8 cellular contexts compared by ENCODE assay signal in the genomic region with DNA sequence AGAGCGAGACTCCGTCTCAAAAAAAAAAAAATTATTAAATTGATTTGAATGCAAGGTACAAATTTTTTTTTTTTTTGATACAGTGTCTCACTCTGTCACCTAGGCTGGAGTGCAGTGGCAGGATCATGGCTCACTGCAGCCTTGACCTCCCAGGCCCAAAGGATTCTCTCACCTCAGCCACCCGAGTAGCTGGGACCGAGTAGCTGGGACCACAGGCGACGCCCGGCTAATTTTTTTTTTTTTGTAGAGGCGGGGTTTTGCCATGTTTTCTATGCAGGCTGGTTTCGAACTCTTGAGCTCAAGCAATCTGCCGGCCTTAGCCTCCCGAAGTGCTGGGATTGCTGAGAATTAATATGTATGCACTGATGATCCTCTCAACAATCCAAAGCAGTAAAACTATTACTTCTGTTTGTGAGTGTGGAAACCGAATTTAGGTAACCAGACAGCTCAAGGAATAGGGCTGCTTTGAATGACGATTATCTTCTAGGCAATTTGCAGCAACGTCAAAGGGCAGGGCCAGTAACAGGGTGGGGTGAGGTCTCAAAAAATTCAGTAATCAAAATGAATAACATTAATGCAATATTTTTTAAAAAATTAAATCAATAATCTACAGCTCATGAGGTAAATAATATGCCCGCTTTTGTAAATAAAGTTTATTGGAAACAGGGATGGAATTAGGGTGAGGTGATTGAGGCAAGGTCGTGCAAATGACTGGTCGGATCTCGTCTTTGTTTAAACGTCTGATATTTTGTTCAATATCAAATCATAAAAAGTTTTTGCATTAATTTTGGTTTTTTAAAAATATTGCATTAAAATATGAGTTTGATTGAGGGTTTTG. TPM values are rescaled to one million over a fixed set of nuclear protein-coding genes. Genes with fewer than 3 reads are reported as not detected.
A peak's percentile ranks its signal among the peaks of the same experiment; 100 is the strongest.
DNase-seq lines count a peak whose midpoint lies in the region; ATAC-seq and TF ChIP-seq lines count a peak whose summit lies in the region.

No MANE protein-coding gene starts in this region.

- intact Hi-C loops in transverse colon (cut with DNase I; ENCODE audit: low total_unique reads), result no loop called here

- CTCF ChIA-PET in HEK293 (lab: Yijun Ruan, JAX), result interaction anchor here (0.6 to 4.5 kb wide), 7 partner anchors 12 to 204 kb away, joined by 3 to 21 read pairs (median 6); no protein-coding TSS in a partner anchor

- no peak for ATAC-seq in HG02678 (IDR thresholded peaks at IDR 0.05; ENCODE audit: unreplicated experiment)

- TF ChIP-seq CTCF in AG09309 (IDR thresholded peaks at IDR 0.05; ENCODE audit: control insufficient read depth, insufficient read depth, low read depth, low read length, missing control alignments) (no peak), HEK293 (tag by site-specific recombination; IDR thresholded peaks at IDR 0.05) (no peak), transverse colon (IDR thresholded peaks at IDR 0.05) (no peak)

- H3K4me1 ChIP-seq in HEK293 (ENCODE audit: control insufficient read depth, insufficient read depth, low read length), result no peaks in the 10 kb centered on the region
- H3K4me1 ChIP-seq in adipocyte (ENCODE audit: control insufficient read depth, insufficient read depth, low read length), result peaks cover 6% of the 10 kb centered on the region
- H3K4me1 ChIP-seq in transverse colon, result peaks cover 0 to 6% (median 1%) of the 10 kb centered on the region in 4 donors

- H3K4me3 ChIP-seq in AG09309 (ENCODE audit: control insufficient read depth, low read depth, low read length) (peak overlapping the region; percentile 69), HEK293 (ENCODE audit: low read depth, low read length) (peak overlapping the region; percentile 77), adipocyte (ENCODE audit: low read length) (peak overlapping the region; percentile 90), transverse colon (peak overlapping the region in 3 of 4 donors; percentile 59 to 99 (median 91))

- in situ Hi-C loops in transverse colon (cut with MboI; ENCODE audit: low pct_ligation_motif_present in 1 of 4, low pct_unique_long_range_greater_than_20kb in 1 of 4, low sequenced_read_pairs in 3 of 4), result loop anchor here in 1 of 4 donors (25.0 kb wide), 1 partner anchor 306 kb away; no protein-coding TSS in a partner anchor

- TF ChIP-seq EP300 in transverse colon (IDR thresholded peaks at IDR 0.05; ENCODE audit: low read depth), result no peak

- no peaks in the 10 kb centered on the region for H3K9me3 ChIP-seq in HEK293 (ENCODE audit: control insufficient read depth, insufficient read depth, low read depth, low read length)
- H3K9me3 ChIP-seq in adipocyte (ENCODE audit: control insufficient read depth, low read length), result no peaks in the 10 kb centered on the region
- H3K9me3 ChIP-seq in transverse colon, result no peaks in the 10 kb centered on the region

- DNase-seq in AG09309 (ENCODE audit: low read depth), result no peak
- peak; percentile 11 for DNase-seq in adipocyte (ENCODE audit: low read depth)
- DNase-seq in transverse colon, result no peak
- no peak for DNase-seq in NK-92 (lab: John Stamatoyannopoulos, UW; ENCODE audit: unreplicated experiment)
- no peak for DNase-seq in activated CD4-positive, alpha-beta T cell treated with anti-CD3 and anti-CD28 coated beads for 48 hours

- H3K9ac ChIP-seq in adipocyte (ENCODE audit: low read length), result peak overlapping the region; percentile 86

- H3K36me3 ChIP-seq in HEK293 (ENCODE audit: control insufficient read depth in 2 of 2, insufficient read depth in 1 of 2, low read length in 2 of 2), result peaks cover 4 to 29% of the 10 kb centered on the region in 2 experiments; a peak in 2 of 3 replicates
- H3K36me3 ChIP-seq in adipocyte (ENCODE audit: control insufficient read depth, insufficient read depth, low read length, severe bottlenecking), result no peaks in the 10 kb centered on the region
- H3K36me3 ChIP-seq in transverse colon, result no peaks in the 10 kb centered on the region

- no peak for TF ChIP-seq POLR2A in transverse colon (IDR thresholded peaks at IDR 0.05)

- POLR2A ChIA-PET in HEK293 (lab: Yijun Ruan, JAX), result interaction anchor here (0.7 to 2.3 kb wide), 23 partner anchors 7 to 255 kb away, joined by 3 to 22 read pairs (median 5); partner anchors contain the start of genes KIAA0319L, NCDN and TFAP2E

- no peaks in the 10 kb centered on the region for H3K27me3 ChIP-seq in adipocyte (replicated peaks; ENCODE audit: control insufficient read depth, insufficient read depth, low read length)
- H3K27me3 ChIP-seq in layer of hippocampus (ENCODE audit: control insufficient read depth, insufficient read depth, low read length), result no peaks in the 10 kb centered on the region
- H3K27me3 ChIP-seq in transverse colon, result no peaks in the 10 kb centered on the region

- WGBS in transverse colon (ENCODE audit: low coverage in 1 of 2), 2 donors, result 9 to 30% methylated on average over 8 to 19 of the region's 19 CpGs

- H3K27ac ChIP-seq in HEK293 (ENCODE audit: extremely low read depth, low read depth, low read length) (peak overlapping the region; percentile 97), layer of hippocampus (ENCODE audit: low read depth, low read length) (peak overlapping the region; percentile 38), transverse colon (peak overlapping the region; percentile 82 to 91 (median 87))

TF ChIP-seq in HEK293, 187 proteins besides CTCF, POLR2A, EP300 and RAD21:
- TF ChIP-seq HOXD13 (CRISPR knock-in tag; IDR thresholded peaks at IDR 0.05; ENCODE audit: borderline replicate concordance), result no peak
- no peak for TF ChIP-seq ZNF776 (tag by site-specific recombination; IDR thresholded peaks at IDR 0.05; ENCODE audit: borderline replicate concordance)
- no peak for TF ChIP-seq ZBTB1 (tag by site-specific recombination; IDR thresholded peaks at IDR 0.05)
- TF ChIP-seq ZNF639 (tag by site-specific recombination; IDR thresholded peaks at IDR 0.05), result no peak
- TF ChIP-seq ZNF266 (tag by site-specific recombination; IDR thresholded peaks at IDR 0.05; ENCODE audit: low read depth), result no peak
- peak; percentile 6 for TF ChIP-seq ZNF510 (tag by site-specific recombination; IDR thresholded peaks at IDR 0.05; ENCODE audit: insufficient replicate concordance)
- TF ChIP-seq, protein P1, sequence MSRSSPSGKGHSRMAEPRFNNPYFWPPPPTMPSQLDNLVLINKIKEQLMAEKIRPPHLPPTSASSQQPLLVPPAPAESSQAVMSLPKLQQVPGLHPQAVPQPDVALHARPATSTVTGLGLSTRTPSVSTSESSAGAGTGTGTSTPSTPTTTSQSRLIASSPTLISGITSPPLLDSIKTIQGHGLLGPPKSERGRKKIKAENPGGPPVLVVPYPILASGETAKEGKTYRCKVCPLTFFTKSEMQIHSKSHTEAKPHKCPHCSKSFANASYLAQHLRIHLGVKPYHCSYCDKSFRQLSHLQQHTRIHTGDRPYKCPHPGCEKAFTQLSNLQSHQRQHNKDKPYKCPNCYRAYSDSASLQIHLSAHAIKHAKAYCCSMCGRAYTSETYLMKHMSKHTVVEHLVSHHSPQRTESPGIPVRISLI (tag by site-specific recombination; IDR thresholded peaks at IDR 0.05), result peak; percentile 74; the same call in 1 of the 2 replicates
- no peak for TF ChIP-seq ZBTB17 (tag by site-specific recombination; IDR thresholded peaks at IDR 0.05)
- TF ChIP-seq ZNF394 (tag by site-specific recombination; IDR thresholded peaks at IDR 0.05; ENCODE audit: borderline replicate concordance), result peak; percentile 69

RNA-seq across cellular contexts. Expression of gene CLSPN, which starts 1.2 kb away (rescaled TPM):
- under 1 TPM in 2 of 4 donors, not detected in 2; 0.79 to 0.82 TPM for total RNA-seq in transverse colon

RNA-seq across cellular contexts. Expression of gene AGO4, which starts 39.2 kb away (rescaled TPM):
- 10 to 100 TPM in 3 of 4 donors, 1 to 10 TPM in 1; 6.4 to 21.3 (median 16.8) TPM for total RNA-seq in transverse colon

RNA-seq across cellular contexts. Expression of gene C1orf216, which starts 49.9 kb away (rescaled TPM):
- total RNA-seq in transverse colon, result 1 to 10 TPM; 2.8 to 6.7 (median 4.7) TPM

Comparison
In these comparisons a context has a peak if more than half of its experiments do, and no peak if none do; other contexts are left out.
1. H3K27ac ChIP-seq: peak in every context shown above with its lines; median percentile 97 in HEK293; 87 in transverse colon; 38 in layer of hippocampus.